8 cellular contexts compared by ENCODE assay signal in genomic region chr2:127106998-127107621, GRCh38. TPM values are rescaled to one million over a fixed set of nuclear protein-coding genes. Genes with fewer than 3 reads are reported as not detected.
DNase-seq lines count a peak whose midpoint lies in the region; ATAC-seq and TF ChIP-seq lines count a peak whose summit lies in the region.

Gene BIN1, minus strand, starts transcription at chr2:127107154. Its CDS starts 211 bp downstream, at chr2:127106943.

- WGBS in endodermal cell (ENCODE audit: insufficient coverage in 1 of 2, insufficient read length in 1 of 2), 2 experiments: 0 to 1% methylated on average over 9 to 77 of the region's 77 CpGs

- H3K27me3 ChIP-seq in endodermal cell (ENCODE audit: control insufficient read depth, insufficient read depth, low read length, poor library complexity, severe bottlenecking): peaks cover 8% of the 10 kb centered on the region

- H3K9me3 ChIP-seq in endodermal cell (ENCODE audit: control insufficient read depth, low read length): no peaks in the 10 kb centered on the region

- H3K27me3 Mint-ChIP-seq in endodermal cell (ENCODE audit: insufficient read depth): peaks cover 6% of the 10 kb centered on the region

- peak within 1 kb of the TSS; percentile 83 for H3K27ac ChIP-seq in endodermal cell (ENCODE audit: low read depth, low read length)

- H3K9me3 Mint-ChIP-seq in endodermal cell: no peaks in the 10 kb centered on the region

- TF ChIP-seq CTCF in endodermal cell (conservative IDR thresholded peaks at IDR 0.05): no peak

- no peak within 1 kb of the TSS for H3K9ac ChIP-seq in endodermal cell (ENCODE audit: extremely low read depth, low read length, poor library complexity, severe bottlenecking)

- H3K27ac Mint-ChIP-seq in endodermal cell: peak within 1 kb of the TSS; percentile 21

- peak within 1 kb of the TSS; percentile 61 for H3K4me3 Mint-ChIP-seq in endodermal cell

- ATAC-seq in GM19043 (IDR thresholded peaks at IDR 0.05; ENCODE audit: low read depth, unreplicated experiment) (peak; percentile 83), HG03354 (IDR thresholded peaks at IDR 0.05; ENCODE audit: poor library complexity, severe bottlenecking, unreplicated experiment) (peak; percentile 84)

- peak within 1 kb of the TSS; percentile 82 for H3K4me3 ChIP-seq in endodermal cell (ENCODE audit: low read length)

- H3K36me3 ChIP-seq in endodermal cell (ENCODE audit: control insufficient read depth, insufficient read depth, low read length): no peaks in the 10 kb centered on the region

- peaks cover 15% of the 10 kb centered on the region for H3K4me1 Mint-ChIP-seq in endodermal cell

- no peaks in the 10 kb centered on the region for H3K36me3 Mint-ChIP-seq in endodermal cell (ENCODE audit: low read depth)

- H3K4me1 ChIP-seq in endodermal cell (ENCODE audit: control insufficient read depth, insufficient read depth, low read length): no peaks in the 10 kb centered on the region

- peak; percentile 96 for DNase-seq in Ammon's horn (ENCODE audit: low spot score)
- DNase-seq in NCI-H774 (lab: John Stamatoyannopoulos, UW): peak; percentile 83
- DNase-seq in activated CD8-positive, alpha-beta memory T cell treated with anti-CD3 and anti-CD28 coated beads, Interleukin-2, amount 50 U/mL, for 24 hours (ENCODE audit: extremely low read depth): peak; percentile 29
- peak; percentile 95 for DNase-seq in endodermal cell
- DNase-seq in mesenteric fat pad (ENCODE audit: low spot score): peak; percentile 95
- DNase-seq in stimulated activated CD8-positive, alpha-beta memory T cell treated with anti-CD3 and anti-CD28 coated beads, Interleukin-12 subunit alpha, Interleukin-12 subunit beta, amount 100 ng/mL, for 4 hours (ENCODE audit: low read depth): peak; percentile 53

RNA-seq across cellular contexts. Expression of gene BIN1, which starts in this region (rescaled TPM):
- total RNA-seq in endodermal cell (10 to 100 TPM; 41.7 to 45.9 TPM), mesenteric fat pad (87.0 TPM)
- 51.8 TPM for polyA plus RNA-seq in endodermal cell (2013, experiment 1 of 2)
- 45.1 TPM for polyA plus RNA-seq in endodermal cell (2013, experiment 2 of 2)

Comparison
In these comparisons a context has a peak if more than half of its experiments do, and no peak if none do; other contexts are left out.
1. Peak in every context shown above with its lines: DNase-seq, ATAC-seq, H3K4me3 ChIP-seq and H3K27ac ChIP-seq.
2. DNase-seq: peak in every context shown above with its lines; median percentile 96 in Ammon's horn; 95 in endodermal cell; 95 in mesenteric fat pad; 83 in NCI-H774; 53 in stimulated activated CD8-positive, alpha-beta memory T cell treated with anti-CD3 and anti-CD28 coated beads, Interleukin-12 subunit alpha, Interleukin-12 subunit beta, amount 100 ng/mL, for 4 hours; 29 in activated CD8-positive, alpha-beta memory T cell treated with anti-CD3 and anti-CD28 coated beads, Interleukin-2, amount 50 U/mL, for 24 hours.